ENCODE assay signal across 8 cellular contexts in genomic region chr2:158967731-158968395, GRCh38. TPM values are rescaled to one million over a fixed set of nuclear protein-coding genes. Genes with fewer than 3 reads are reported as not detected.
DNase-seq lines count a peak whose midpoint lies in the region; ATAC-seq and TF ChIP-seq lines count a peak whose summit lies in the region.

No MANE protein-coding gene starts in this region.

- intact Hi-C loops in cardiac septum (cut with DNase I) (loop anchor here (2.0 to 5.0 kb wide), 4 partner anchors 65 to 151 kb away; no protein-coding TSS in a partner anchor), ovary (cut with DNase I) (no loop called here)

- H3K9me3 Mint-ChIP-seq in activated naive CD8-positive, alpha-beta T cell treated with anti-CD3 and anti-CD28 coated beads for 36 hours: no peaks in the 10 kb centered on the region

- no peak for TF ChIP-seq POLR2A in ovary (IDR thresholded peaks at IDR 0.05)

- H3K27me3 Mint-ChIP-seq in activated naive CD8-positive, alpha-beta T cell treated with anti-CD3 and anti-CD28 coated beads for 36 hours: peaks cover 59% of the 10 kb centered on the region

- H4K20me1 ChIP-seq in DND-41 (ENCODE audit: insufficient read depth, low read length): peaks cover 5% of the 10 kb centered on the region; the same call in 1 of the 2 replicates

- no peaks in the 10 kb centered on the region for H3K36me3 Mint-ChIP-seq in activated naive CD8-positive, alpha-beta T cell treated with anti-CD3 and anti-CD28 coated beads for 36 hours

- H3K4me3 Mint-ChIP-seq in activated naive CD8-positive, alpha-beta T cell treated with anti-CD3 and anti-CD28 coated beads for 36 hours: peak overlapping the region; percentile 47

- no peak for DNase-seq in DND-41
- no peak for DNase-seq in activated naive CD8-positive, alpha-beta T cell treated with anti-CD3 and anti-CD28 coated beads for 36 hours
- peak; percentile 75 for DNase-seq in cardiac septum (ENCODE audit: low spot score)
- DNase-seq in ovary: peak; percentile 50 to 69 (median 61)
- no peak for DNase-seq in kidney glomerular epithelial cell (lab: John Stamatoyannopoulos, UW)
- no peak for DNase-seq in activated CD8-positive, alpha-beta memory T cell treated with anti-CD3 and anti-CD28 coated beads for 24 hours

- H3K79me2 ChIP-seq in DND-41 (ENCODE audit: insufficient read depth, low read length): peaks cover 6% of the 10 kb centered on the region

- H3K27me3 ChIP-seq in DND-41 (ENCODE audit: insufficient read depth, low read length, poor library complexity) (peaks cover 12% of the 10 kb centered on the region), HUES6 (ENCODE audit: control insufficient read depth, insufficient read depth, low read length) (peaks cover 39% of the 10 kb centered on the region), ovary (no peaks in the 10 kb centered on the region)

- H3K4me1 Mint-ChIP-seq in activated naive CD8-positive, alpha-beta T cell treated with anti-CD3 and anti-CD28 coated beads for 36 hours: peaks cover 8% of the 10 kb centered on the region

- H3K9ac ChIP-seq in DND-41 (ENCODE audit: low read depth, low read length) (peak overlapping the region; percentile 71), HUES6 (ENCODE audit: low read length) (peak overlapping the region; percentile 70)

- H3K27ac Mint-ChIP-seq in activated naive CD8-positive, alpha-beta T cell treated with anti-CD3 and anti-CD28 coated beads for 36 hours: no peak overlapping the region

- H3K9me3 ChIP-seq in DND-41 (ENCODE audit: insufficient read depth, low read length, severe bottlenecking) (no peaks in the 10 kb centered on the region), HUES6 (ENCODE audit: control insufficient read depth, insufficient read depth, low read depth, low read length) (no peaks in the 10 kb centered on the region), ovary (no peaks in the 10 kb centered on the region)

- peaks cover 22% of the 10 kb centered on the region for H3K4me1 ChIP-seq in DND-41 (ENCODE audit: insufficient read depth, low read length)
- peaks cover 22% of the 10 kb centered on the region for H3K4me1 ChIP-seq in HUES6 (ENCODE audit: control insufficient read depth, insufficient read depth, low read length)
- H3K4me1 ChIP-seq in ovary (ENCODE audit: insufficient read depth): peaks cover 6% of the 10 kb centered on the region

- TF ChIP-seq CTCF in DND-41 (IDR thresholded peaks at IDR 0.05; ENCODE audit: borderline replicate concordance, extremely low read depth, low read length, poor library complexity, severe bottlenecking) (no peak), ovary (IDR thresholded peaks at IDR 0.05) (no peak)

- H3K4me2 ChIP-seq in DND-41 (ENCODE audit: insufficient read depth, low read length): peak overlapping the region; percentile 81

- no peak overlapping the region for H3K27ac ChIP-seq in DND-41 (ENCODE audit: low read length)
- peak overlapping the region; percentile 72; the same call in 1 of the 2 replicates for H3K27ac ChIP-seq in HUES6 (ENCODE audit: low read depth, low read length)
- H3K27ac ChIP-seq in ovary: peak overlapping the region; percentile 72 to 94

- H2AFZ ChIP-seq in DND-41 (ENCODE audit: low read depth, low read length): peak overlapping the region; percentile 66

- WGBS in ovary, 3 donors: 0 to 1% (median 1%) methylated on average over 31 of the region's 31 CpGs

- no peaks in the 10 kb centered on the region; the same call in 1 of the 2 replicates for H3K36me3 ChIP-seq in DND-41 (ENCODE audit: insufficient read depth, low read length)
- H3K36me3 ChIP-seq in HUES6 (ENCODE audit: control insufficient read depth, insufficient read depth, low read length): no peaks in the 10 kb centered on the region
- H3K36me3 ChIP-seq in ovary: no peaks in the 10 kb centered on the region

- H3K4me3 ChIP-seq in DND-41 (ENCODE audit: low read depth in 1 of 2, low read length in 2 of 2): peak overlapping the region; percentile 65 to 75; a peak in 3 of 4 replicates
- peak overlapping the region; percentile 81 for H3K4me3 ChIP-seq in HUES6 (ENCODE audit: low read depth, low read length)
- peak overlapping the region; percentile 93 for H3K4me3 ChIP-seq in ovary

- ATAC-seq in DND-41 (ENCODE audit: insufficient read depth, low read depth): no peak
- ATAC-seq in HG02840 (IDR thresholded peaks at IDR 0.05; ENCODE audit: low FRiP score, unreplicated experiment): no peak

- no peak for TF ChIP-seq EP300 in ovary (IDR thresholded peaks at IDR 0.05)

RNA-seq across cellular contexts. Expression of gene TANC1, which starts 0.6 kb away (rescaled TPM):
- total RNA-seq in activated naive CD8-positive, alpha-beta T cell treated with anti-CD3 and anti-CD28 coated beads for 36 hours: 1 to 10 TPM in 1 of 2 experiments, under 1 TPM in 1; 0.97 to 1.0 TPM
- total RNA-seq in cardiac septum (55.6 TPM), ovary (10 to 100 TPM; 23.2 to 39.2 (median 25.9) TPM)
- polyA plus RNA-seq in ovary: 10 to 100 TPM; 12.2 to 17.0 TPM

Comparison
In these comparisons a context has a peak if more than half of its experiments do, and no peak if none do; other contexts are left out.
1. DNase-seq: peak in cardiac septum (single experiment) and ovary (5 of 5); none in DND-41 (single experiment), activated naive CD8-positive, alpha-beta T cell treated with anti-CD3 and anti-CD28 coated beads for 36 hours (single experiment), kidney glomerular epithelial cell (single experiment) and activated CD8-positive, alpha-beta memory T cell treated with anti-CD3 and anti-CD28 coated beads for 24 hours (single experiment).
2. RNA of gene TANC1, which starts 0.6 kb away (total RNA-seq): 55.6 TPM in cardiac septum (single experiment) and 23.2 to 39.2 TPM in ovary; 0.97 to 1.0 TPM in activated naive CD8-positive, alpha-beta T cell treated with anti-CD3 and anti-CD28 coated beads for 36 hours; every median in the first group is over 10 times any median in the second.
3. Peak in every context shown above with its lines, with median percentiles within 50 percentile points of each other: H3K4me3 ChIP-seq.